Comparison of ENCODE assay signal across 17 cellular contexts in the genomic region with DNA sequence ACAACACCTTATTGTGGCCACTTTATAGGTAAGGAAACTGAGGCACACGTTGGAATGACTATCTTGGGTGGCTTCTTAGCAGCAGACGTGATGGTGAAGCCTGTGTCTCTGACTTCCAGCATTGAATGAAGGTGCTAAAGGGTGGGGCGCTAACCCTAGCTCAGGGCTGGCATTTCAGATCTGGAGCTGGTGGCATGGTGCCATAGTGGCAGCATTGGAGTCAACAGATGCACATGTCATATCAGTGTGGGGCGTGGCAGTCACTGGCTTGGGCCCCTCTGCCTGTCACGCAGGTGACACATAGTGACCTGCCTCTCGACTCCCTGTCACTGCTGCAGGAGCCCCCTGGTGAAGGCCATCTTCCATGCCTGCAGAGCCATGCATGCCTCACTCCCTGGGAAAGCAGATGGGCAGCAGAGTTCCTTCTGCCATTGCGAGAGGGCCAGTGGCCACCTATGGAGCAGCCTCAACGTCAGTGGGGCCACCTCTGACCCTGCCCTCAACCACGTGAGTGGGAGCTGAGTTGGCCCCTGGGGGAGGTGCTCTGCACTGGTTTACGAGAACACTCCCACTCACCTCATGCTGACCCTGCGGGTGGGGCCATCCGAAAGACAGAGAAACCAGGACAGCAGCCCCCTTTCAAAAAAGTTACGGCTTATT. TPM values are rescaled to one million over a fixed set of nuclear protein-coding genes. Genes with fewer than 3 reads are reported as not detected.
A peak's percentile ranks its signal among the peaks of the same experiment; 100 is the strongest.
DNase-seq lines count a peak whose midpoint lies in the region; ATAC-seq and TF ChIP-seq lines count a peak whose summit lies in the region.
"Had no signal": no experiment of that assay in that cellular context is flagged by ENCODE, and none has a peak within 500 bp of the region (broad histone marks: within the 10 kb centered on the region; RNA-seq: fewer than 3 reads in every experiment).

No MANE protein-coding gene starts in this region.

- H3K36me3 ChIP-seq in right atrium auricular region, result peaks cover 49% of the 10 kb centered on the region
- H3K36me3 ChIP-seq in gastrocnemius medialis, result peaks cover 0 to 31% of the 10 kb centered on the region in 2 donors
- H3K36me3 ChIP-seq in SJCRH30, result peaks cover 50% of the 10 kb centered on the region

- H3K36me3 Mint-ChIP-seq in endothelial cell (ENCODE audit: low read depth, unreplicated experiment), result peaks cover 37% of the 10 kb centered on the region
- no peaks in the 10 kb centered on the region for H3K36me3 Mint-ChIP-seq in natural killer cell

- TF ChIP-seq CTCF in endothelial cell (IDR thresholded peaks at IDR 0.05; ENCODE audit: unreplicated experiment), result no peak
- TF ChIP-seq CTCF in right atrium auricular region (IDR thresholded peaks at IDR 0.05), result no peak
- no peak for TF ChIP-seq CTCF in gastrocnemius medialis (IDR thresholded peaks at IDR 0.05 in 4 of 5, conservative IDR thresholded peaks at IDR 0.05 in 1 of 5)
- TF ChIP-seq CTCF in natural killer cell (IDR thresholded peaks at IDR 0.05), result no peak

- intact Hi-C loops in gastrocnemius medialis (cut with DNase I; ENCODE audit: low total_unique reads) (no loop called here), natural killer cell (cut with micrococcal nuclease) (no loop called here)

- ATAC-seq in gastrocnemius medialis (peak in 1 of 2 donors; percentile 19), natural killer cell (no peak)

- H3K27me3 ChIP-seq in right atrium auricular region, result no peaks in the 10 kb centered on the region
- no peaks in the 10 kb centered on the region for H3K27me3 ChIP-seq in gastrocnemius medialis
- H3K27me3 ChIP-seq in SJCRH30, result no peaks in the 10 kb centered on the region
- H3K27me3 ChIP-seq: MG63 had no signal

- H3K4me3 ChIP-seq in right atrium auricular region (no peak overlapping the region), gastrocnemius medialis (no peak overlapping the region), SJCRH30 (no peak overlapping the region)
- H3K4me3 ChIP-seq: MG63 had no signal

- H3K9me3 Mint-ChIP-seq in endothelial cell (ENCODE audit: unreplicated experiment), result no peaks in the 10 kb centered on the region
- H3K9me3 Mint-ChIP-seq in natural killer cell, result no peaks in the 10 kb centered on the region
- H3K9me3 Mint-ChIP-seq: HFFc6 had no signal

- H3K9me3 ChIP-seq in right atrium auricular region, result no peaks in the 10 kb centered on the region
- no peaks in the 10 kb centered on the region for H3K9me3 ChIP-seq in gastrocnemius medialis
- no peaks in the 10 kb centered on the region for H3K9me3 ChIP-seq in SJCRH30 (replicated peaks)
- H3K9me3 ChIP-seq: MG63 had no signal

- no peak overlapping the region for H3K4me3 Mint-ChIP-seq in endothelial cell (ENCODE audit: unreplicated experiment)
- H3K4me3 Mint-ChIP-seq in natural killer cell, result no peak overlapping the region
- H3K4me3 Mint-ChIP-seq: HFFc6 had no signal

- H3K27ac Mint-ChIP-seq in endothelial cell (ENCODE audit: unreplicated experiment), result peak overlapping the region; percentile 36
- H3K27ac Mint-ChIP-seq in natural killer cell, result no peak overlapping the region
- H3K27ac Mint-ChIP-seq: HFFc6 had no signal

- peak in 39 of 76 experiments; percentile 4 to 54 (median 30) for DNase-seq in HUDEP-2 (lab: John Stamatoyannopoulos, UW; ENCODE audit: unreplicated experiment in 76 of 76)
- DNase-seq in endothelial cell (ENCODE audit: low spot score), result no peak
- no peak for DNase-seq in right atrium auricular region (ENCODE audit: low spot score)
- DNase-seq in gastrocnemius medialis, result peak; percentile 56 to 71
- DNase-seq in SHP77 (lab: John Stamatoyannopoulos, UW), result no peak
- DNase-seq in SJCRH30, result no peak
- no peak for DNase-seq in NCI-H2107 (lab: John Stamatoyannopoulos, UW)
- DNase-seq in natural killer cell, result no peak
- DNase-seq: GDM1, HFFc6, Karpas-422, MG63, NCI-H1092, NCI-H2081 treated with DMSO at 0.1 percent for 48 hours, NCI-H2227 treated with DMSO at 0.1 percent for 48 hours, NCI-H524 had no signal

- no peaks in the 10 kb centered on the region for H3K4me1 Mint-ChIP-seq in endothelial cell (ENCODE audit: unreplicated experiment)
- H3K4me1 Mint-ChIP-seq in natural killer cell, result no peaks in the 10 kb centered on the region

- peaks cover 5% of the 10 kb centered on the region for H3K27me3 Mint-ChIP-seq in endothelial cell (ENCODE audit: unreplicated experiment)
- H3K27me3 Mint-ChIP-seq in natural killer cell (ENCODE audit: low read depth in 2 of 2), result no peaks in the 10 kb centered on the region

- H3K4me1 ChIP-seq in right atrium auricular region, result peaks cover 0 to 37% of the 10 kb centered on the region in 2 donors
- H3K4me1 ChIP-seq in gastrocnemius medialis, result peaks cover 30 to 31% of the 10 kb centered on the region in 2 donors
- H3K4me1 ChIP-seq in SJCRH30, result no peaks in the 10 kb centered on the region

- H3K27ac ChIP-seq in right atrium auricular region (peak overlapping the region; percentile 41 to 71), gastrocnemius medialis (peak overlapping the region in 3 of 4 donors; percentile 69 to 80 (median 74)), SJCRH30 (no peak overlapping the region)
- H3K27ac ChIP-seq: C4-2B had no signal

- TF ChIP-seq POLR2A in gastrocnemius medialis (IDR thresholded peaks at IDR 0.05), result no peak

- in situ Hi-C loops in gastrocnemius medialis (cut with MboI; ENCODE audit: low sequenced_read_pairs in 4 of 4), result no loop called here

RNA-seq across cellular contexts. Expression of a gene that starts 14.8 kb away (rescaled TPM):
- total RNA-seq in endothelial cell (ENCODE audit: unreplicated experiment) (0.41 TPM), right atrium auricular region (under 1 TPM; 0.31 to 0.67 TPM), gastrocnemius medialis (not detected), natural killer cell (under 1 TPM in 1 of 3 donors, not detected in 2; 0.24 TPM)
- total RNA-seq in SJCRH30 (2014; rRNA removed; shearing (Covaris generic)), result not detected in 2 replicates
- total RNA-seq: HFFc6 had no signal

RNA-seq across cellular contexts. Expression of a gene that starts 26.5 kb away (rescaled TPM):
- 3.5 TPM for total RNA-seq in endothelial cell (ENCODE audit: unreplicated experiment)
- under 1 TPM; 0.11 to 0.12 TPM for total RNA-seq in right atrium auricular region
- total RNA-seq in gastrocnemius medialis, result not detected
- total RNA-seq in SJCRH30 (2014; rRNA removed; shearing (Covaris generic)), result 0.94 and 1.8 TPM in 2 replicates
- total RNA-seq in natural killer cell, result 1 to 10 TPM; 2.4 to 3.2 (median 2.7) TPM

RNA-seq across cellular contexts. Expression of a gene that starts 46.8 kb away (rescaled TPM):
- total RNA-seq in endothelial cell (ENCODE audit: unreplicated experiment), result 5.2 TPM
- total RNA-seq in right atrium auricular region, result not detected
- total RNA-seq in gastrocnemius medialis, result 1 to 10 TPM in 2 of 4 donors, not detected in 2; 1.5 to 5.1 TPM
- total RNA-seq in SJCRH30 (2014; rRNA removed; shearing (Covaris generic)), result 60.6 and 60.9 TPM in 2 replicates
- total RNA-seq in natural killer cell, result 1 to 10 TPM; 4.2 to 7.1 (median 6.1) TPM

Comparison
In these comparisons a context has a peak if more than half of its experiments do, and no peak if none do; other contexts are left out.
1. DNase-seq: peak in HUDEP-2 (39 of 76) and gastrocnemius medialis (2 of 2); none in endothelial cell (single experiment), right atrium auricular region (single experiment), SHP77 (0 of 2), SJCRH30 (0 of 2), NCI-H2107 (single experiment) and natural killer cell (single experiment).